ENCODE assay signal across 8 cellular contexts in the genomic region with DNA sequence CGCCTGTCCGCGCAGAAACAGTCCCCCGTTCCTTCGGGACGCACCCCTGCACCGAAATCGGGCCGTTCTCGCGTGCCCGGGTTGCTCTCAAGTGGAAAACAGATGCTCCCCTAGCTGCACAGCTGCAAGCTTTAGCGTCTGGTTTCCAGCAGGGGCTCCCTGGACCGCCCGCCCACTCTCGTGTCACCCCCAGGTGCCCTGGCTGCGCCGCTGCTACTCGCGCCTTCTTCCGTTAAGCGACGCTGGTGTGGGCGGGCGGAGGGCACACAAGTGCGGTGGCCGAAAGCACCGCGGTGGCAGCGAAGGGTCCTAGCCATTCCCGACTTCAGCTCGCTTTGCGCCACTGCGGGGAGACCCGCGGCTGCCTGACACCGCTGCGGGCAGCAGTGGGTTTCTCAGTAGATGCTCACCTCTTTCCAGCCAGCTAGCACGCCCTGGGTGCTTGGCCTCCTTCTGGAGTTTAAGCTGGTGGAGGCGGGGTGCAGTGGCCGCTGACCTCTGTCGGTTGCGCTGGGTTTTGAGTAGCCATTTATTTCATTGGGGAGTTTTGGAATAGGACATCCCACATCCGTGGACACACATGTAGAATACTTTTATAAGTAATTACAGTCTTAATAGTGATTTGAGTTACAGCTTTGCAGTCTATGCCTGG. TPM values are rescaled to one million over a fixed set of nuclear protein-coding genes. Genes with fewer than 3 reads are reported as not detected.
DNase-seq lines count a peak whose midpoint lies in the region; ATAC-seq and TF ChIP-seq lines count a peak whose summit lies in the region.

No MANE protein-coding gene starts in this region.

- H3K27ac Mint-ChIP-seq in activated CD4-positive, alpha-beta memory T cell treated with anti-CD3 and anti-CD28 coated beads for 36 hours, result peak overlapping the region; percentile 99
- H3K27ac Mint-ChIP-seq in mesothelial cell of epicardium, result peak overlapping the region; percentile 97

- CTCF ChIA-PET in activated CD4-positive, alpha-beta memory T cell treated with anti-CD3 and anti-CD28 coated beads for 36 hours (lab: Charles Lee), result interaction anchor here (1.0 to 1.2 kb wide), 2 partner anchors 23 to 43 kb away, joined by 3 read pairs; no protein-coding TSS in a partner anchor

- no peak for TF ChIP-seq CTCF in mesothelial cell of epicardium (IDR thresholded peaks at IDR 0.05; ENCODE audit: unreplicated experiment)

- H3K36me3 Mint-ChIP-seq in activated CD4-positive, alpha-beta memory T cell treated with anti-CD3 and anti-CD28 coated beads for 36 hours, result peaks cover 22% of the 10 kb centered on the region
- peaks cover 4% of the 10 kb centered on the region for H3K36me3 Mint-ChIP-seq in mesothelial cell of epicardium

- peak; percentile 70 for ATAC-seq in GM18511 (IDR thresholded peaks at IDR 0.05; ENCODE audit: unreplicated experiment)
- peak; percentile 66 for ATAC-seq in HG03025 (IDR thresholded peaks at IDR 0.05; ENCODE audit: low FRiP score, unreplicated experiment)

- intact Hi-C loops in activated CD4-positive, alpha-beta memory T cell treated with anti-CD3 and anti-CD28 coated beads for 36 hours (cut with micrococcal nuclease), result loop anchor here (1.0 to 5.0 kb wide), 3 partner anchors 33 to 472 kb away; no protein-coding TSS in a partner anchor

- peak; percentile 53 for DNase-seq in ACHN
- peak; percentile 59 for DNase-seq in NCI-H2196 (lab: John Stamatoyannopoulos, UW; ENCODE audit: unreplicated experiment)
- DNase-seq in activated CD4-positive, alpha-beta memory T cell treated with anti-CD3 and anti-CD28 coated beads for 36 hours, result peak; percentile 78
- DNase-seq in effector CD4-positive, alpha-beta T cell, result peak; percentile 64
- DNase-seq in mesothelial cell of epicardium (ENCODE audit: low spot score in 2 of 2, unreplicated experiment in 2 of 2), result peak; percentile 42 to 71
- peak; percentile 56 to 65 for DNase-seq in stimulated activated CD8-positive, alpha-beta memory T cell treated with anti-CD3 and anti-CD28 coated beads, Interleukin-2, amount 100 ng/mL, for 48 hours (ENCODE audit: low read depth in 2 of 2)

- H3K4me3 Mint-ChIP-seq in activated CD4-positive, alpha-beta memory T cell treated with anti-CD3 and anti-CD28 coated beads for 36 hours, result peak overlapping the region; percentile 96
- peak overlapping the region; percentile 96 for H3K4me3 Mint-ChIP-seq in mesothelial cell of epicardium

- H3K4me1 Mint-ChIP-seq in activated CD4-positive, alpha-beta memory T cell treated with anti-CD3 and anti-CD28 coated beads for 36 hours (ENCODE audit: low read depth), result peaks cover 37% of the 10 kb centered on the region
- peaks cover 34% of the 10 kb centered on the region for H3K4me1 Mint-ChIP-seq in mesothelial cell of epicardium

- POLR2A ChIA-PET in activated CD4-positive, alpha-beta memory T cell treated with anti-CD3 and anti-CD28 coated beads for 36 hours (lab: Charles Lee), result interaction anchor here (0.7 to 1.2 kb wide), 4 partner anchors 34 to 611 kb away, joined by 3 to 5 read pairs (median 4); a partner anchor contains a TSS

- in situ Hi-C loops in ACHN (cut with HindIII; ENCODE audit: low pct_ligation_motif_present, low pct_unique_long_range_greater_than_20kb, low sequenced_read_pairs), result no loop called here

- H3K27me3 Mint-ChIP-seq in activated CD4-positive, alpha-beta memory T cell treated with anti-CD3 and anti-CD28 coated beads for 36 hours, result no peaks in the 10 kb centered on the region
- no peaks in the 10 kb centered on the region for H3K27me3 Mint-ChIP-seq in mesothelial cell of epicardium (ENCODE audit: low read depth)

- peaks cover 6% of the 10 kb centered on the region for H3K9me3 Mint-ChIP-seq in activated CD4-positive, alpha-beta memory T cell treated with anti-CD3 and anti-CD28 coated beads for 36 hours
- no peaks in the 10 kb centered on the region for H3K9me3 Mint-ChIP-seq in mesothelial cell of epicardium

RNA-seq across cellular contexts. Expression of a gene that starts 0.8 kb away (rescaled TPM):
- 10 to 100 TPM; 10.0 to 10.5 TPM for total RNA-seq in activated CD4-positive, alpha-beta memory T cell treated with anti-CD3 and anti-CD28 coated beads for 36 hours
- total RNA-seq in mesothelial cell of epicardium, result 22.1 to 24.9 TPM (median 23.1 TPM) in 3 replicates

Comparison
In these comparisons a context has a peak if more than half of its experiments do, and no peak if none do; other contexts are left out.
1. Peak in every context shown above with its lines: DNase-seq and ATAC-seq.